ENCODE assay signal across 1 cellular context in the genomic region with DNA sequence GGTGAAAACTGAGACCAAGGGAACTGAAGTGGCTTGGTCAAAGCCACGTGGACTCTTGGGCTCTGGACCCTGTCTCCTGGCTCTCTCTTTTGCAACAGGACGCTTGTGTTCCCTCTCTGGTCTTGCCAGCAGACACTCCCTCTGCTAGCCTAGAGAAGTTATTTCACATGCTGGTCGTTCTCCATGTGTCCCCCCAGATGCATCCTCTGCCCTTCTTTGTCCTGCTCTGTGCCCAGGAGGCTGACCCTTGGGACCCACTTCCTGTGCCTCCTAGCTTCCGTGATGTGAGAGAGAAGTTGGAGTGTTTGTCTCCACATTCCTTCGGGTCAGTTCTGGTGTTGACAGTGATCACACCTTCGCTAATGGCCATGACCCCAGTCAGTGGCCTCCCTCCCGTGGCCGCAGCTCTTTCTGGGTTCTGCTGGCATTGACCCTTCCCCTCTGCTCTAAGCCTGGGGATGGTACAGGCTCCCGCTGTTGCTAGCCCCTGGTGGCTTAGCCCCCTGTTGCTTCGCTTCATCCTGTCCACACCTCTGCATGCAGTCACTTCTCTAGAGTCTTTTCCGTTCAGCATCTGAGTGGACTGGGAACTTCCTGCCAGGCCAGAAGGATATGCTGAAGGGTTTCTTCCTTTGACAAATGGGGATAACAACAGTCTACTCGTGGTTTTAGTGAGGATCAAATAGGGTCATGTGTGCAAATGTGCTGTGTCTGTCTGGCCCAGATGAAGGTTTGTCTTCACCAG.
TF ChIP-seq lines count a peak whose summit lies in the region.

No MANE protein-coding gene starts in this region.

TF ChIP-seq in GM23338, 12 proteins besides CTCF, POLR2A, EP300 and RAD21:
- TF ChIP-seq CREB1 (CRISPR knock-in tag; IDR thresholded peaks at IDR 0.05; ENCODE audit: low read depth), result no peak
- TF ChIP-seq ZNF114 (CRISPR knock-in tag; IDR thresholded peaks at IDR 0.05), result no peak
- TF ChIP-seq EZH2 (IDR thresholded peaks at IDR 0.05; ENCODE audit: low read depth, unreplicated experiment), result no peak
- no peak for TF ChIP-seq ZNF462 (CRISPR knock-in tag; IDR thresholded peaks at IDR 0.05)
- TF ChIP-seq STAT1 (IDR thresholded peaks at IDR 0.05; ENCODE audit: unreplicated experiment), result no peak
- TF ChIP-seq, protein P1, sequence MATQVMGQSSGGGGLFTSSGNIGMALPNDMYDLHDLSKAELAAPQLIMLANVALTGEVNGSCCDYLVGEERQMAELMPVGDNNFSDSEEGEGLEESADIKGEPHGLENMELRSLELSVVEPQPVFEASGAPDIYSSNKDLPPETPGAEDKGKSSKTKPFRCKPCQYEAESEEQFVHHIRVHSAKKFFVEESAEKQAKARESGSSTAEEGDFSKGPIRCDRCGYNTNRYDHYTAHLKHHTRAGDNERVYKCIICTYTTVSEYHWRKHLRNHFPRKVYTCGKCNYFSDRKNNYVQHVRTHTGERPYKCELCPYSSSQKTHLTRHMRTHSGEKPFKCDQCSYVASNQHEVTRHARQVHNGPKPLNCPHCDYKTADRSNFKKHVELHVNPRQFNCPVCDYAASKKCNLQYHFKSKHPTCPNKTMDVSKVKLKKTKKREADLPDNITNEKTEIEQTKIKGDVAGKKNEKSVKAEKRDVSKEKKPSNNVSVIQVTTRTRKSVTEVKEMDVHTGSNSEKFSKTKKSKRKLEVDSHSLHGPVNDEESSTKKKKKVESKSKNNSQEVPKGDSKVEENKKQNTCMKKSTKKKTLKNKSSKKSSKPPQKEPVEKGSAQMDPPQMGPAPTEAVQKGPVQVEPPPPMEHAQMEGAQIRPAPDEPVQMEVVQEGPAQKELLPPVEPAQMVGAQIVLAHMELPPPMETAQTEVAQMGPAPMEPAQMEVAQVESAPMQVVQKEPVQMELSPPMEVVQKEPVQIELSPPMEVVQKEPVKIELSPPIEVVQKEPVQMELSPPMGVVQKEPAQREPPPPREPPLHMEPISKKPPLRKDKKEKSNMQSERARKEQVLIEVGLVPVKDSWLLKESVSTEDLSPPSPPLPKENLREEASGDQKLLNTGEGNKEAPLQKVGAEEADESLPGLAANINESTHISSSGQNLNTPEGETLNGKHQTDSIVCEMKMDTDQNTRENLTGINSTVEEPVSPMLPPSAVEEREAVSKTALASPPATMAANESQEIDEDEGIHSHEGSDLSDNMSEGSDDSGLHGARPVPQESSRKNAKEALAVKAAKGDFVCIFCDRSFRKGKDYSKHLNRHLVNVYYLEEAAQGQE (IDR thresholded peaks at IDR 0.05; ENCODE audit: unreplicated experiment), result no peak
- TF ChIP-seq ZNF331 (CRISPR knock-in tag; IDR thresholded peaks at IDR 0.05; ENCODE audit: low read depth), result no peak
- TF ChIP-seq EZH2phosphoT487 (IDR thresholded peaks at IDR 0.05; ENCODE audit: unreplicated experiment), result no peak
- TF ChIP-seq JUNB (IDR thresholded peaks at IDR 0.05; ENCODE audit: unreplicated experiment), result no peak
- no peak for TF ChIP-seq NANOG (IDR thresholded peaks at IDR 0.05; ENCODE audit: borderline replicate concordance)
- TF ChIP-seq POLR2AphosphoS5 (IDR thresholded peaks at IDR 0.05; ENCODE audit: low read depth), result no peak
- no peak for TF ChIP-seq ETS1 (IDR thresholded peaks at IDR 0.05)
